Comparison of ENCODE assay signal across 8 cellular contexts in the genomic region with DNA sequence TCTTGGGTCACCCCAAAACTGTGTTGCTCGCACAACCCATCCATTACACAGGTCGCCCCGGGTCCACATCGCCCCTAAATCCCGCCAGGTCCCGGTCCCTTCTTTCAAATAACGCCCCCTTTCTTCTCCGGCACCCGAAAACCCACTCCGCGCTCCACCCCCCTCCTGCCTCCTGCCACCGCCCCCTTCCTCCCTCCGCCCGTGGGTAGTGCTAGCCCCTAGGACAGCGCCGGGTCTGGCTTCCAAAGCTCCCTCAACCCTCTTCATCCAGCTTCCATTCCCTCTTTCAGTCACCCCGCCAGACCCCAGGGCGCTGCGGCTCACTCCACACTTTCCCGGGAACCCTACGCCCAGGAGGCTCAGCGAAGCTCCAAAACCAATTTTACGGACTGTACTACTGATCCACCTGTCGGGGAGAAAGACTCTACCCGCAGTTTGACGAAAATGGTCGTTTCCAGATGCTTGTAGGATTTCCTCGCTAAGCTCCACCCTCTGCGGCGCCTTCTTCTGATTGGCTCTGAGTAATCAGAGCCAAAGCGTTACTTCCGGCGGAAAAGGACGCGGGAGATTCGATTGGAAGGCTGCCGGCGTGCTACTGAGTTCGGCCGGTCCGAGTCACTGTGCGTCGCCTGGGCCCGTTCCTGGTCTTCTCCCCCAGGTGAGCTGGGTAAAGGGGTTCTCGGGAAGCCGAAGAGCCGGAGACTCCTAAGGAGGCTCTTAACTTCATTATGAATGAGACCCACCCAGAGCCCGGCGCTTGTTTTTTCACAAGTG. TPM values are rescaled to one million over a fixed set of nuclear protein-coding genes. Genes with fewer than 3 reads are reported as not detected.
DNase-seq lines count a peak whose midpoint lies in the region; ATAC-seq and TF ChIP-seq lines count a peak whose summit lies in the region.

A gene with protein sequence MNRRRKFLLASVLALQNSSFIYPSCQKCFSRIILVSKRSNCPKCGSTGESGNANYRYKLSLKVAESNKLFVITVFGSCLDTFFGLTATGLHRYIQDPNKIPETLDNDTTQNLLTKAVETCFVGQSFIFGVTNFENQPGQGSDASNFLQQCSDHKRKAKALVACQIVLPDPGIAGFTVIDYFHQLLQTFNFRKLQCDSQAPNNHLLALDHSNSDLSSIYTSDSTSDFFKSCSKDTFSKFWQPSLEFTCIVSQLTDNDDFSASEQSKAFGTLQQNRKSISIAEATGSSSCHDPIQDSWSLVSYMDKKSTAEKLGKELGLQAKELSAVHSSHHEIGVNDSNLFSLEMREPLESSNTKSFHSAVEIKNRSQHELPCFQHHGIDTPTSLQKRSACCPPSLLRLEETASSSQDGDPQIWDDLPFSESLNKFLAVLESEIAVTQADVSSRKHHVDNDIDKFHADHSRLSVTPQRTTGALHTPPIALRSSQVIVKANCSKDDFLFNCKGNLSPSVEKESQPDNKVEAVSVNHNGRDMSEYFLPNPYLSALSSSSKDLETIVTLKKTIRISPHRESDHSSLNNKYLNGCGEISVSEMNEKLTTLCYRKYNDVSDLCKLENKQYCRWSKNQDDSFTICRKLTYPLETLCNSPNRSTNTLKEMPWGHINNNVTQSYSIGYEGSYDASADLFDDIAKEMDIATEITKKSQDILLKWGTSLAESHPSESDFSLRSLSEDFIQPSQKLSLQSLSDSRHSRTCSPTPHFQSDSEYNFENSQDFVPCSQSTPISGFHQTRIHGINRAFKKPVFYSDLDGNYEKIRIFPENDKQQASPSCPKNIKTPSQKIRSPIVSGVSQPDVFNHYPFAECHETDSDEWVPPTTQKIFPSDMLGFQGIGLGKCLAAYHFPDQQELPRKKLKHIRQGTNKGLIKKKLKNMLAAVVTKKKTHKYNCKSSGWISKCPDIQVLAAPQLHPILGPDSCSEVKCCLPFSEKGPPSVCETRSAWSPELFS (plus strand): TSS at position 572 of the 774 bp plus-strand sequence. CDS start 13,003 bp downstream, outside the sequence.

- H3K27ac ChIP-seq in testis = peak within 1 kb of the TSS; percentile 94 to 95

- peak within 1 kb of the TSS; percentile 98 to 99 for H3K27ac Mint-ChIP-seq in activated naive CD4-positive, alpha-beta T cell treated with anti-CD3 and anti-CD28 coated beads, Interleukin-2, amount 50 U/mL, for 72 hours

- no peak for TF ChIP-seq CTCF in GM06990 (IDR thresholded peaks at IDR 0.05; ENCODE audit: insufficient read depth, low read length, poor library complexity, severe bottlenecking)
- no peak for TF ChIP-seq CTCF in testis (IDR thresholded peaks at IDR 0.05)

- H3K36me3 ChIP-seq in GM06990 (ENCODE audit: control insufficient read depth, insufficient read depth, low read length) (no peaks in the 10 kb centered on the region), testis (ENCODE audit: low read depth, missing control alignments) (no peaks in the 10 kb centered on the region)

- intact Hi-C loops in testis (cut with DNase I; ENCODE audit: low total_unique reads) = loop anchor here (10.0 kb wide), 2 partner anchors 173 to 293 kb away; a partner anchor contains a TSS

- H3K4me3 ChIP-seq in GM06990 (replicated peaks; ENCODE audit: low read depth, low read length) = peak within 1 kb of the TSS; percentile 88
- peak within 1 kb of the TSS; percentile 78 to 90 for H3K4me3 ChIP-seq in testis

- H3K9me3 ChIP-seq in testis = no peaks in the 10 kb centered on the region

- peak; percentile 51 for TF ChIP-seq POLR2A in testis (IDR thresholded peaks at IDR 0.05)

- H3K4me1 ChIP-seq in testis = peaks cover 9% of the 10 kb centered on the region

- DNase-seq in GM06990 (ENCODE audit: extremely low read depth, insufficient read length) (peak; percentile 89), NCI-H1092 treated with DMSO at 0.1 percent for 48 hours (lab: John Stamatoyannopoulos, UW) (peak; percentile 99), SKM-1 (lab: John Stamatoyannopoulos, UW; ENCODE audit: unreplicated experiment) (peak; percentile 94), glomerular endothelial cell (ENCODE audit: extremely low read depth, low read depth, low spot score) (peak; percentile 97), occipital lobe (lab: John Stamatoyannopoulos, UW) (peak; percentile 91), testis (peak; percentile 99)
- peak; percentile 90 for DNase-seq in activated naive CD4-positive, alpha-beta T cell treated with anti-CD3 and anti-CD28 coated beads, Interleukin-2, amount 50 U/mL, for 72 hours (ENCODE audit: low spot score in 2 of 2)

- H3K36me3 Mint-ChIP-seq in activated naive CD4-positive, alpha-beta T cell treated with anti-CD3 and anti-CD28 coated beads, Interleukin-2, amount 50 U/mL, for 72 hours = peaks cover 10 to 23% of the 10 kb centered on the region in 2 donors

- ATAC-seq in HG02588 (IDR thresholded peaks at IDR 0.05; ENCODE audit: unreplicated experiment) = peak; percentile 66
- peak; percentile 72 to 76 for ATAC-seq in activated naive CD4-positive, alpha-beta T cell treated with anti-CD3 and anti-CD28 coated beads, Interleukin-2, amount 50 U/mL, for 72 hours

- no peaks in the 10 kb centered on the region for H3K27me3 ChIP-seq in GM06990 (replicated peaks; ENCODE audit: control insufficient read depth, insufficient read depth, low read length)
- no peaks in the 10 kb centered on the region for H3K27me3 ChIP-seq in testis

- no peaks in the 10 kb centered on the region for H3K9me3 Mint-ChIP-seq in activated naive CD4-positive, alpha-beta T cell treated with anti-CD3 and anti-CD28 coated beads, Interleukin-2, amount 50 U/mL, for 72 hours

- 0 to 1% methylated on average over 29 to 49 of the region's 49 CpGs for WGBS in testis, 2 donors

RNA-seq across cellular contexts. Expression of the gene that starts here (rescaled TPM):
- 10 to 100 TPM; 16.2 to 21.4 TPM for total RNA-seq in activated naive CD4-positive, alpha-beta T cell treated with anti-CD3 and anti-CD28 coated beads, Interleukin-2, amount 50 U/mL, for 72 hours
- total RNA-seq in glomerular endothelial cell (1.2 and 4.2 TPM in 2 replicates), occipital lobe (2.2 TPM), testis (10 to 100 TPM; 11.8 to 13.4 TPM)
- 14.6 TPM for polyA plus RNA-seq in testis (ENCODE audit: insufficient read depth, low read depth, low replicate concordance)

Comparison
In these comparisons a context has a peak if more than half of its experiments do, and no peak if none do; other contexts are left out.
1. Peak in every context shown above with its lines: DNase-seq, ATAC-seq, H3K4me3 ChIP-seq and H3K27ac ChIP-seq.